Comparison of ENCODE assay signal across 11 cellular contexts in genomic region chr11:103929168-103929903, GRCh38.
DNase-seq lines count a peak whose midpoint lies in the region; ATAC-seq, FAIRE-seq and TF ChIP-seq lines count a peak whose summit lies in the region.
"Had no signal": no experiment of that assay in that cellular context is flagged by ENCODE, and none has a peak within 500 bp of the region (broad histone marks: within the 10 kb centered on the region; RNA-seq: fewer than 3 reads in every experiment).

No MANE protein-coding gene starts in this region.

- no peak for TF ChIP-seq CTCF in OCI-LY1 (IDR thresholded peaks at IDR 0.05; ENCODE audit: low read length)

- no peak overlapping the region for H2AFZ ChIP-seq in OCI-LY1 (ENCODE audit: low read length)
- H2AFZ ChIP-seq: PC-9 had no signal

- ATAC-seq in GM19463 (IDR thresholded peaks at IDR 0.05; ENCODE audit: unreplicated experiment) (peak; percentile 90), HG02973 (IDR thresholded peaks at IDR 0.05; ENCODE audit: unreplicated experiment) (peak; percentile 94)

- H3F3A ChIP-seq in OCI-LY1 (ENCODE audit: insufficient read depth, low read length), result no peaks in the 10 kb centered on the region

- no peak overlapping the region; the same call in 1 of the 2 replicates for H3K9ac ChIP-seq in OCI-LY1 (ENCODE audit: low read length)
- H3K9ac ChIP-seq: BLaER1 had no signal

- no peaks in the 10 kb centered on the region for H3K9me2 ChIP-seq in OCI-LY1 (ENCODE audit: low read depth, low read length)

- H3K4me3 ChIP-seq in OCI-LY1 (ENCODE audit: low read depth, low read length, poor library complexity, severe bottlenecking), result no peak overlapping the region
- H3K4me3 ChIP-seq: BLaER1, ovary, PC-9 had no signal

- no peak for TF ChIP-seq POLR2A in GM12892 (IDR thresholded peaks at IDR 0.05; ENCODE audit: low read depth, low read length)

- peaks cover 25% of the 10 kb centered on the region for H3K4me1 ChIP-seq in OCI-LY1 (ENCODE audit: insufficient read depth, low read length, severe bottlenecking)
- H3K4me1 ChIP-seq: BLaER1 had no signal

- peak overlapping the region; percentile 14 for H3K27ac ChIP-seq in OCI-LY1 (ENCODE audit: low read depth, low read length, poor library complexity, severe bottlenecking)
- H3K27ac ChIP-seq: BLaER1, ovary, PC-9 had no signal

- no peaks in the 10 kb centered on the region for H3K27me3 ChIP-seq in OCI-LY1 (ENCODE audit: insufficient read depth, low read length)
- H3K27me3 ChIP-seq: BLaER1, ovary had no signal

- DNase-seq in GM12892 (ENCODE audit: insufficient read length) (peak; percentile 13), NCI-H1436 (lab: John Stamatoyannopoulos, UW) (no peak), SHP77 (lab: John Stamatoyannopoulos, UW) (no peak), AG08396 (ENCODE audit: low spot score) (no peak)
- no peak for DNase-seq in activated naive CD4-positive, alpha-beta T cell (lab: John Stamatoyannopoulos, UW)
- DNase-seq: ovary had no signal

- no peaks in the 10 kb centered on the region for H4K20me1 ChIP-seq in OCI-LY1 (ENCODE audit: insufficient read depth, low read length)
- H4K20me1 ChIP-seq: BLaER1 had no signal

- FAIRE-seq in GM12892 (lab: Jason Lieb, UNC), result peak; percentile 99

- no peaks in the 10 kb centered on the region for H3K36me3 ChIP-seq in OCI-LY1 (ENCODE audit: insufficient read depth, low read length)
- H3K36me3 ChIP-seq: BLaER1, ovary had no signal

- H3K79me2 ChIP-seq in OCI-LY1 (ENCODE audit: insufficient read depth, low read length), result no peaks in the 10 kb centered on the region

- no peaks in the 10 kb centered on the region for H3K9me3 ChIP-seq in OCI-LY1 (ENCODE audit: low read length)
- H3K9me3 ChIP-seq: BLaER1, ovary had no signal

- peak overlapping the region; percentile 47 for H3K4me2 ChIP-seq in OCI-LY1 (ENCODE audit: low read length)
- H3K4me2 ChIP-seq: BLaER1, PC-9 had no signal
